13 cellular contexts compared by ENCODE assay signal in the genomic region with DNA sequence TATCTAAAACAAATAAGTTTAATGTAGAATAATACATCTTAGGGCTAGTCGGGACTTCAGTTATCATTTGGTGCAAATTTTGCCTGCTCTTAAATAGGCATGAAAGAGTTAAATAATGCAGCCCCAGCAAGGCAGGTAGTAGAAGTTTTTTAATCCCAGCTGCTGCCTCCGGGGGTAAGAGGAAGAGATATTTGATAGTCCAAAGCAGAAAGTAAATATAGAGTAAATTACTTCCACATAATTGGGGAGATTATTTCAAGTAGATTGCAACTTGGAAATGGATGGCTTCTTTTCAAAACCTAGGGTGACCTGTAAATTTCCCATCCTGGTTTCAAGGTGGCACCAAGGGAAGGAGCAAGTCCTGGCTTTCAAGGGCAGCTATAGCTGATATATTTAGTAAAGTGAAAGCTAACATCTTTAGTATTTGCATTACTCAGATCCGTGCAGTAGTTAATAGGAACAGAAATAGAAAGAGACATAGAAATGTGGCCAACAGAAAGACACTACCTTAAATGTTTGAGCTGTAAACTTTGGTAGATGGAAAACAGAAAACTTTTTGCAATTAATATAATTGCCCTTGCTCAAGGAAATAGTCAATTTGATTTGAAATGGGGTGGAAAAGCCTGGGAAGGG.
DNase-seq lines count a peak whose midpoint lies in the region; ATAC-seq lines count a peak whose summit lies in the region.
"Had no signal": no experiment of that assay in that cellular context is flagged by ENCODE, and none has a peak within 500 bp of the region (broad histone marks: within the 10 kb centered on the region; RNA-seq: fewer than 3 reads in every experiment).

No MANE protein-coding gene starts in this region.

- DNase-seq in NCI-H1436 (lab: John Stamatoyannopoulos, UW) (peak; percentile 69), nucleus accumbens (lab: John Stamatoyannopoulos, UW) (no peak), NCI-H1694 (lab: John Stamatoyannopoulos, UW) (no peak), HPDE6-E6E7 (ENCODE audit: extremely low spot score) (no peak), HK-2 (ENCODE audit: unreplicated experiment) (no peak)
- DNase-seq: activated effector memory CD4-positive, alpha-beta T cell treated with anti-CD3 and anti-CD28 coated beads, Interleukin-2, amount 50 U/mL, for 16 hours; erythroblast; GF-D8; GOT3; mucosa of descending colon had no signal

- peak; percentile 91 for ATAC-seq in GM18511 (IDR thresholded peaks at IDR 0.05; ENCODE audit: unreplicated experiment)
- peak; percentile 66 for ATAC-seq in GM19463 (IDR thresholded peaks at IDR 0.05; ENCODE audit: unreplicated experiment)
- ATAC-seq in HG02938 (IDR thresholded peaks at IDR 0.05; ENCODE audit: unreplicated experiment), result peak; percentile 72
- ATAC-seq: mucosa of descending colon had no signal
